4 cellular contexts compared by ENCODE assay signal in the genomic region with DNA sequence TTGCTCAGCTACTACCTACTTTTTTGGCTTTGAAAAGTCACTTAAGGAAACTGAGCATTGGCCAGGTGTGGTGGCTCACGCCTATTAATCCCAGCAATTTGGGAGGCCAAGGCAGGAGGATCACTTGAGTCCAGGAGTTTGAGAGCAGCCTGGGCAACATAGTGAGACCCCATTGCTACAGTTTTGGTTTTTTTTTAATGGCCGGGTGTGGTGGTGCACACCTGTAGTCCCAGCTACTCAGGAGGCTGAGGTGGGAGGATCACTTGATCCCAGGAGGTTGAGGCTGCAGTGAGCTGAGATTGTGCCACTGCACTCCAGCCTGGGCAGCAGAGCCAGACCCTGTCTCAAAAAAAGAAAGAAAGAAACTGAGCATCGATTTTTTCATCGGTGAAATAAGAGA. TPM values are rescaled to one million over a fixed set of nuclear protein-coding genes. Genes with fewer than 3 reads are reported as not detected.
"Had no signal": no experiment of that assay in that cellular context is flagged by ENCODE, and none has a peak within 500 bp of the region (broad histone marks: within the 10 kb centered on the region; RNA-seq: fewer than 3 reads in every experiment).

No MANE protein-coding gene starts in this region.

RNA-seq across cellular contexts. Expression of a gene that starts 42.7 kb away (rescaled TPM):
- total RNA-seq: HT-29, HT1080 had no signal
- polyA plus RNA-seq: HepG2 had no signal

RNA-seq across cellular contexts. Expression of a gene that starts 47.7 kb away (rescaled TPM):
- polyA plus RNA-seq: IgD-negative memory B cell had no signal
